11 cellular contexts compared by ENCODE assay signal in genomic region chr6:33613146-33613793, GRCh38. TPM values are rescaled to one million over a fixed set of nuclear protein-coding genes. Genes with fewer than 3 reads are reported as not detected.
A peak's percentile ranks its signal among the peaks of the same experiment; 100 is the strongest.
DNase-seq lines count a peak whose midpoint lies in the region; ATAC-seq and TF ChIP-seq lines count a peak whose summit lies in the region.
"Had no signal": no experiment of that assay in that cellular context is flagged by ENCODE, and none has a peak within 500 bp of the region (broad histone marks: within the 10 kb centered on the region; RNA-seq: fewer than 3 reads in every experiment).

No MANE protein-coding gene starts in this region.

- no peak for ATAC-seq in HG02588 (IDR thresholded peaks at IDR 0.05; ENCODE audit: unreplicated experiment)
- ATAC-seq in stimulated activated naive CD8-positive, alpha-beta T cell treated with anti-CD3 and anti-CD28 coated beads, Interleukin-15, Interleukin-2, amounts not matched to agents 100 U/mL and 50 U/mL, for 24 hours = no peak

- TF ChIP-seq CTCF in RWPE1 (conservative IDR thresholded peaks at IDR 0.05; ENCODE audit: low read depth) = no peak

- POLR2A ChIA-PET in RWPE1 (lab: Yijun Ruan, JAX; ENCODE audit: low non-redundant PET) = interaction anchor here (0.6 kb wide), 1 partner anchor 9 kb away, joined by 3 read pairs; no protein-coding TSS in a partner anchor

- CTCF ChIA-PET in RWPE1 (lab: Yijun Ruan, JAX) = interaction anchor here (1.5 kb wide), 1 partner anchor 23 kb away, joined by 5 read pairs; no protein-coding TSS in a partner anchor

- peak overlapping the region; percentile 88 for H3K27ac ChIP-seq in RWPE1

- DNase-seq in EH (ENCODE audit: low read depth) (peak; percentile 73), RWPE1 (ENCODE audit: low spot score) (no peak), epidermal melanocyte (ENCODE audit: insufficient read length, low spot score) (peak; percentile 78), renal cortical epithelial cell (ENCODE audit: low read depth) (peak; percentile 76), DMS53 treated with DMSO at 0.1 percent for 48 hours (lab: John Stamatoyannopoulos, UW; ENCODE audit: unreplicated experiment) (no peak), NCI-H2196 (lab: John Stamatoyannopoulos, UW; ENCODE audit: unreplicated experiment) (no peak)
- no peak for DNase-seq in stimulated activated naive CD8-positive, alpha-beta T cell treated with anti-CD3 and anti-CD28 coated beads, Interleukin-15, Interleukin-2, amounts not matched to agents 100 U/mL and 50 U/mL, for 24 hours
- DNase-seq: activated naive CD4-positive, alpha-beta T cell treated with Interleukin-2 at 50 U/mL for 16 hours; NCI-H1417 treated with DMSO at 0.1 percent for 48 hours; NCI-H748 treated with DMSO at 0.1 percent for 48 hours had no signal

RNA-seq across cellular contexts. Expression of gene ITPR3, which starts 7.9 kb away (rescaled TPM):
- total RNA-seq in renal cortical epithelial cell = 76.9 and 173 TPM in 2 replicates

RNA-seq across cellular contexts. Expression of gene BAK1, which starts 33.2 kb away (rescaled TPM):
- 33.0 and 59.2 TPM in 2 replicates for total RNA-seq in renal cortical epithelial cell

Comparison
In these comparisons a context has a peak if more than half of its experiments do, and no peak if none do; other contexts are left out.
1. DNase-seq: peak in EH (single experiment), epidermal melanocyte (single experiment) and renal cortical epithelial cell (single experiment); none in RWPE1 (single experiment), DMS53 treated with DMSO at 0.1 percent for 48 hours (single experiment), NCI-H2196 (single experiment) and stimulated activated naive CD8-positive, alpha-beta T cell treated with anti-CD3 and anti-CD28 coated beads, Interleukin-15, Interleukin-2, amounts not matched to agents 100 U/mL and 50 U/mL, for 24 hours (single experiment).